ENCODE assay signal across 18 cellular contexts in the genomic region with DNA sequence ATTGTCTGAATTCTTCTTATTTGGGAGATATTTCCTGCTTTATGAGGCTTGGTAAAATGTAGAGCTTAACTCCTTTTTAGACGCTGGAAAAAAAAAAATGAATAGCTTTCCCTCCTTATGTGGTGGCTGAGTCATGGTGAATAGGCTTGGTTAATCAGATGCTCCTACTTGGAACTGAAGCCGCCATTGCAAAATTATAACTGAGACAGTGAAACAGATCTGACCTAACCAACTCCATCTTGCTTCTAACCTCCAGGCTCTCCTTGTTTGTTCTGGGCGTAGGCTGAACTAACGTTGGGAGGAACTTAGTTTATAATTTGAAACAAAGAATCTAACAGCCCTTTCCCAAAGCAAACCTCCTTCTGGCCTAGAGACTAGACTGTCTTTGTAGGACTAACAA. TPM values are rescaled to one million over a fixed set of nuclear protein-coding genes. Genes with fewer than 3 reads are reported as not detected.
DNase-seq lines count a peak whose midpoint lies in the region; ATAC-seq and TF ChIP-seq lines count a peak whose summit lies in the region.
"Had no signal": no experiment of that assay in that cellular context is flagged by ENCODE, and none has a peak within 500 bp of the region (broad histone marks: within the 10 kb centered on the region; RNA-seq: fewer than 3 reads in every experiment).

No MANE protein-coding gene starts in this region.

- H3K27ac ChIP-seq in brain microvascular endothelial cell: no peak overlapping the region
- H3K27ac ChIP-seq: psoas muscle, tibial nerve had no signal

- in situ Hi-C loops in brain microvascular endothelial cell (cut with HindIII; ENCODE audit: low pct_ligation_motif_present, low sequenced_read_pairs): no loop called here

- ATAC-seq in HG03342 (IDR thresholded peaks at IDR 0.05; ENCODE audit: unreplicated experiment): no peak
- ATAC-seq: psoas muscle had no signal

- no peak overlapping the region for H3K4me3 ChIP-seq in brain microvascular endothelial cell (ENCODE audit: low read depth, low read length)
- H3K4me3 ChIP-seq: psoas muscle, tibial nerve had no signal

- DNase-seq in COLO829 (ENCODE audit: low spot score) (peak; percentile 29), NCI-H460 (ENCODE audit: extremely low read depth, low read depth) (peak; percentile 20), brain microvascular endothelial cell (peak; percentile 55), myocyte (ENCODE audit: low read depth) (peak; percentile 46), amniotic stem cell (lab: John Stamatoyannopoulos, UW) (no peak), C1 segment of cervical spinal cord (lab: John Stamatoyannopoulos, UW) (no peak)
- no peak for DNase-seq in stimulated activated naive CD4-positive, alpha-beta T cell treated with Interleukin-2 at 50 U/mL for 16 hours (lab: John Stamatoyannopoulos, UW)
- DNase-seq: activated CD4-positive, alpha-beta memory T cell treated with anti-CD3 and anti-CD28 coated beads for 36 hours; anterior cingulate cortex; CD4-positive, alpha-beta T cell; effector CD8-positive, alpha-beta T cell; naive B cell; NCI-H1417; NCI-H524 treated with DMSO at 0.1 percent for 48 hours; psoas muscle; Right ventricle myocardium superior had no signal

- no peaks in the 10 kb centered on the region for H3K36me3 ChIP-seq in brain microvascular endothelial cell (replicated peaks)
- H3K36me3 ChIP-seq: tibial nerve had no signal

- TF ChIP-seq CTCF in brain microvascular endothelial cell (IDR thresholded peaks at IDR 0.05; ENCODE audit: low read depth, low read length, missing control alignments): no peak

- no peaks in the 10 kb centered on the region for H3K27me3 ChIP-seq in brain microvascular endothelial cell (replicated peaks)
- H3K27me3 ChIP-seq: tibial nerve had no signal

RNA-seq across cellular contexts. Expression of a gene that starts 43.2 kb away (rescaled TPM):
- 14.8 and 15.2 TPM in 2 replicates for total RNA-seq in NCI-H460 (2014; rRNA removed; shearing (Covaris generic))
- 8.9 and 9.5 TPM in 2 replicates for polyA plus RNA-seq in NCI-H460 (2014; cell fraction: nucleus; rRNA removed)
- 1.2 and 5.3 TPM in 2 replicates for total RNA-seq in myocyte
- 7.6 TPM for polyA plus RNA-seq in myocyte (2012)
- total RNA-seq: activated CD4-positive, alpha-beta memory T cell treated with anti-CD3 and anti-CD28 coated beads for 36 hours had no signal

Comparison
In these comparisons a context has a peak if more than half of its experiments do, and no peak if none do; other contexts are left out.
1. DNase-seq: peak in COLO829 (single experiment), NCI-H460 (single experiment), brain microvascular endothelial cell (single experiment) and myocyte (single experiment); none in amniotic stem cell (single experiment), C1 segment of cervical spinal cord (0 of 14) and stimulated activated naive CD4-positive, alpha-beta T cell treated with Interleukin-2 at 50 U/mL for 16 hours (single experiment).